ENCODE assay signal across 14 cellular contexts in genomic region chr17:21737015-21737580, GRCh38. TPM values are rescaled to one million over a fixed set of nuclear protein-coding genes. Genes with fewer than 3 reads are reported as not detected.
DNase-seq lines count a peak whose midpoint lies in the region; ATAC-seq and TF ChIP-seq lines count a peak whose summit lies in the region.
"Not testable (repeated sequence)": the region's sequence is repeated elsewhere in the genome, so short reads cannot be mapped to it uniquely, and the experiment has no call there.
"Had no signal": no experiment of that assay in that cellular context is flagged by ENCODE, and none has a peak within 500 bp of the region (broad histone marks: within the 10 kb centered on the region; RNA-seq: fewer than 3 reads in every experiment).

No MANE protein-coding gene starts in this region.

- H3K36me3 ChIP-seq in BLaER1 treated with 17β-estradiol and CSF1 and Interleukin-3, amounts not matched to agents 10 nM and 100 nM, result not testable (repeated sequence)

- not testable (repeated sequence) for H3K27me3 Mint-ChIP-seq in immature natural killer cell (ENCODE audit: low read depth in 3 of 3); natural killer cell (ENCODE audit: low read depth in 2 of 2)

- H3K9me3 Mint-ChIP-seq in immature natural killer cell, natural killer cell: not testable (repeated sequence)

- intact Hi-C loops in natural killer cell (cut with micrococcal nuclease), result not testable (repeated sequence)

- H3K36me3 Mint-ChIP-seq in immature natural killer cell, natural killer cell: not testable (repeated sequence)

- not testable (repeated sequence) for TF ChIP-seq CTCF in natural killer cell (IDR thresholded peaks at IDR 0.05)

- peaks cover 3 to 46% (median 33%) of the 10 kb centered on the region in 10 experiments; a peak in 17 of 20 replicates for H3K4me1 ChIP-seq in BLaER1 treated with 17β-estradiol and CSF1 and Interleukin-3, amounts not matched to agents 10 nM and 100 nM

- peak overlapping the region in 3 of 11 experiments; percentile 21 to 35 (median 22); a peak in 1 of 22 replicates for H3K9ac ChIP-seq in BLaER1 treated with 17β-estradiol and CSF1 and Interleukin-3, amounts not matched to agents 10 nM and 100 nM

- H3K4me3 ChIP-seq in BLaER1 treated with 17β-estradiol and CSF1 and Interleukin-3, amounts not matched to agents 10 nM and 100 nM, result peak overlapping the region in 2 of 10 experiments; percentile 21 to 24; a peak in 3 of 20 replicates

- not testable (repeated sequence) for H3K27ac Mint-ChIP-seq in immature natural killer cell, natural killer cell

- H3K4me1 Mint-ChIP-seq in immature natural killer cell, result peaks cover 11 to 14% of the 10 kb centered on the region in 2 donors
- H3K4me1 Mint-ChIP-seq in natural killer cell, result not testable (repeated sequence)

- H3K4me3 Mint-ChIP-seq in immature natural killer cell (peak overlapping the region in 2 of 5 donors; percentile 9 to 42), natural killer cell (peak overlapping the region; percentile 37)

- H3K27me3 ChIP-seq in BLaER1 treated with 17β-estradiol and CSF1 and Interleukin-3, amounts not matched to agents 10 nM and 100 nM, result not testable (repeated sequence)

- DNase-seq in RPMI8226 (peak; percentile 58), immature natural killer cell (peak in 2 of 3 donors; percentile 6 to 44)
- DNase-seq in natural killer cell, result not testable (repeated sequence)

- peak; percentile 66 for ATAC-seq in SK-N-SH treated with all-trans-retinoic acid at 6 μM for 48 hours
- ATAC-seq in natural killer cell, result peak in 2 of 3 donors; percentile 25 to 68

- not testable (repeated sequence) for H3K9me3 ChIP-seq in BLaER1 treated with 17β-estradiol and CSF1 and Interleukin-3, amounts not matched to agents 10 nM and 100 nM (replicated peaks in 1 of 11)

- H3K27ac ChIP-seq in BLaER1 treated with 17β-estradiol and CSF1 and Interleukin-3, amounts not matched to agents 10 nM and 100 nM, result peak overlapping the region in 7 of 11 experiments; percentile 5 to 65 (median 53); a peak in 9 of 22 replicates

- peak overlapping the region; percentile 57 to 88 (median 64) for H3K4me2 ChIP-seq in BLaER1 treated with 17β-estradiol and CSF1 and Interleukin-3, amounts not matched to agents 10 nM and 100 nM

- H4K20me1 ChIP-seq in BLaER1 treated with 17β-estradiol and CSF1 and Interleukin-3, amounts not matched to agents 10 nM and 100 nM, result not testable (repeated sequence)

RNA-seq across cellular contexts. Expression of gene KCNJ18, which starts 44.8 kb away (rescaled TPM):
- not detected for polyA plus RNA-seq in immature natural killer cell
- total RNA-seq in natural killer cell, result not detected
- total RNA-seq: A673; CD4-positive, alpha-beta memory T cell; CD4-positive, CD25-positive, alpha-beta regulatory T cell; CD8-positive, alpha-beta memory T cell; Daoy; G401; GM12878 had no signal
- polyA plus RNA-seq: AG04450; CD14-positive monocyte; CD4-positive, alpha-beta memory T cell; CD4-positive, CD25-positive, alpha-beta regulatory T cell; CD8-positive, alpha-beta memory T cell; GM12878 had no signal
